14 cellular contexts compared by ENCODE assay signal in genomic region chr10:110747609-110748464, GRCh38.
A peak's percentile ranks its signal among the peaks of the same experiment; 100 is the strongest.
DNase-seq lines count a peak whose midpoint lies in the region; ATAC-seq and TF ChIP-seq lines count a peak whose summit lies in the region.
"Had no signal": no experiment of that assay in that cellular context is flagged by ENCODE, and none has a peak within 500 bp of the region (broad histone marks: within the 10 kb centered on the region; RNA-seq: fewer than 3 reads in every experiment).

No MANE protein-coding gene starts in this region.

- DNase-seq in activated naive CD8-positive, alpha-beta T cell treated with anti-CD3 and anti-CD28 coated beads, Interleukin-2, amount 50 U/mL, for 24 hours = no peak
- peak; percentile 8 for DNase-seq in mesenchymal stem cell
- no peak for DNase-seq in vagina (ENCODE audit: extremely low spot score in 2 of 2)
- DNase-seq: DMS79 treated with DMSO at 0.1 percent for 48 hours; HCEC 1CT; NCI-H1436 treated with DMSO at 0.1 percent for 48 hours; stimulated activated CD4-positive, alpha-beta T cell treated with anti-CD3 and anti-CD28 coated beads, Interleukin-15, amount 100 ng/mL, for 24 hours; T-helper 9 cell had no signal

- H3K14ac ChIP-seq in mesenchymal stem cell (ENCODE audit: low read length in 2 of 2) = no peak overlapping the region

- H3K4me3 Mint-ChIP-seq in activated naive CD8-positive, alpha-beta T cell treated with anti-CD3 and anti-CD28 coated beads, Interleukin-2, amount 50 U/mL, for 24 hours = peak overlapping the region; percentile 34
- H3K4me3 Mint-ChIP-seq: nephron; stimulated activated effector memory CD8-positive, alpha-beta T cell treated with anti-CD3 and anti-CD28 coated beads, Interleukin-12 subunit alpha, Interleukin-12 subunit beta, amount 100 ng/mL, for 72 hours had no signal

- H3K27ac Mint-ChIP-seq in activated naive CD8-positive, alpha-beta T cell treated with anti-CD3 and anti-CD28 coated beads, Interleukin-2, amount 50 U/mL, for 24 hours = peak overlapping the region; percentile 93
- H3K27ac Mint-ChIP-seq: stimulated activated effector memory CD8-positive, alpha-beta T cell treated with anti-CD3 and anti-CD28 coated beads, Interleukin-12 subunit alpha, Interleukin-12 subunit beta, amount 100 ng/mL, for 72 hours had no signal

- H3K4me3 ChIP-seq in DOHH2 (ENCODE audit: low read length) (no peak overlapping the region), mesenchymal stem cell (ENCODE audit: insufficient read depth in 1 of 2, low read depth in 1 of 2, low read length in 2 of 2) (no peak overlapping the region), vagina (no peak overlapping the region)

- no peak overlapping the region for H2BK12ac ChIP-seq in mesenchymal stem cell (ENCODE audit: low read length in 2 of 2)

- H3K27ac ChIP-seq in DOHH2 (ENCODE audit: low read depth, low read length) (no peak overlapping the region), mesenchymal stem cell (ENCODE audit: low read length, poor library complexity, severe bottlenecking) (no peak overlapping the region), vagina (no peak overlapping the region)

- intact Hi-C loops in vagina (cut with DNase I) = loop anchor here (5.0 kb wide), 1 partner anchor 144 kb away; no protein-coding TSS in a partner anchor

- no peak overlapping the region for H3K18ac ChIP-seq in mesenchymal stem cell (ENCODE audit: low read depth in 1 of 2, low read length in 2 of 2)

- H3K23ac ChIP-seq in mesenchymal stem cell (ENCODE audit: low read length in 2 of 2) = no peak overlapping the region

- H3K4me2 ChIP-seq in DOHH2 (ENCODE audit: low read length) (0 out of 2 replicates have a peak overlapping the region, but pooled peaks have one; percentile 37), mesenchymal stem cell (ENCODE audit: low read length, poor library complexity, severe bottlenecking) (no peak overlapping the region)

- 71% methylated on average over 1 of the region's 2 CpGs for WGBS in mesenchymal stem cell

- H4K20me1 ChIP-seq in DOHH2 (ENCODE audit: control insufficient read depth, insufficient read depth, low read depth, low read length) = no peaks in the 10 kb centered on the region

- peaks cover 18% of the 10 kb centered on the region for H3K36me3 Mint-ChIP-seq in activated naive CD8-positive, alpha-beta T cell treated with anti-CD3 and anti-CD28 coated beads, Interleukin-2, amount 50 U/mL, for 24 hours (ENCODE audit: low read depth)
- H3K36me3 Mint-ChIP-seq: stimulated activated effector memory CD8-positive, alpha-beta T cell treated with anti-CD3 and anti-CD28 coated beads, Interleukin-12 subunit alpha, Interleukin-12 subunit beta, amount 100 ng/mL, for 72 hours had no signal

- H2BK15ac ChIP-seq in mesenchymal stem cell (ENCODE audit: low read depth, poor library complexity, severe bottlenecking) = no peak overlapping the region

- H3K9me3 Mint-ChIP-seq in activated naive CD8-positive, alpha-beta T cell treated with anti-CD3 and anti-CD28 coated beads, Interleukin-2, amount 50 U/mL, for 24 hours = peaks cover 13% of the 10 kb centered on the region

- no peak overlapping the region for H4K91ac ChIP-seq in mesenchymal stem cell (ENCODE audit: low read length)

- TF ChIP-seq CTCF in DOHH2 (IDR thresholded peaks at IDR 0.05; ENCODE audit: low read depth, low read length, poor library complexity, severe bottlenecking) = no peak
- no peak for TF ChIP-seq CTCF in vagina (IDR thresholded peaks at IDR 0.05)

- no peak for TF ChIP-seq POLR2A in vagina (IDR thresholded peaks at IDR 0.05)

- H3K27me3 Mint-ChIP-seq in activated naive CD8-positive, alpha-beta T cell treated with anti-CD3 and anti-CD28 coated beads, Interleukin-2, amount 50 U/mL, for 24 hours = no peaks in the 10 kb centered on the region

- no peaks in the 10 kb centered on the region for H3K27me3 ChIP-seq in DOHH2 (ENCODE audit: control insufficient read depth, low read length)
- peaks cover 0 to 19% of the 10 kb centered on the region in 2 experiments for H3K27me3 ChIP-seq in mesenchymal stem cell (ENCODE audit: control insufficient read depth in 1 of 2, insufficient read depth in 1 of 2, low read length in 2 of 2)
- no peaks in the 10 kb centered on the region for H3K27me3 ChIP-seq in vagina

- H3K79me1 ChIP-seq in mesenchymal stem cell (replicated peaks; ENCODE audit: low read length, poor library complexity, severe bottlenecking) = no peaks in the 10 kb centered on the region

- H3K9ac ChIP-seq in mesenchymal stem cell (ENCODE audit: low read length) = no peak overlapping the region

- peaks cover 28% of the 10 kb centered on the region for H3K4me1 ChIP-seq in DOHH2 (ENCODE audit: control insufficient read depth, low read length)
- H3K4me1 ChIP-seq in mesenchymal stem cell (ENCODE audit: control insufficient read depth, insufficient read depth, low read depth, low read length) = peaks cover 3% of the 10 kb centered on the region
- H3K4me1 ChIP-seq in vagina = no peaks in the 10 kb centered on the region

- H2BK5ac ChIP-seq in mesenchymal stem cell (ENCODE audit: low read depth, low read length, poor library complexity, severe bottlenecking) = no peak overlapping the region

- H3K4ac ChIP-seq in mesenchymal stem cell (ENCODE audit: low read depth in 1 of 2, low read length in 2 of 2) = no peak overlapping the region

- H3K9me2 ChIP-seq in DOHH2 (replicated peaks; ENCODE audit: control insufficient read depth, low read length) = no peaks in the 10 kb centered on the region

- no peaks in the 10 kb centered on the region for H3K36me3 ChIP-seq in DOHH2 (ENCODE audit: control insufficient read depth, low read length)
- H3K36me3 ChIP-seq in mesenchymal stem cell (ENCODE audit: control insufficient read depth in 1 of 2, insufficient read depth in 2 of 2, low read depth in 1 of 2, low read length in 2 of 2) = no peaks in the 10 kb centered on the region
- H3K36me3 ChIP-seq in vagina = no peaks in the 10 kb centered on the region

- H3F3A ChIP-seq in DOHH2 (ENCODE audit: control insufficient read depth, insufficient read depth) = no peaks in the 10 kb centered on the region

- H2AK5ac ChIP-seq in mesenchymal stem cell (ENCODE audit: low read length, severe bottlenecking) = no peak overlapping the region

- H4K8ac ChIP-seq in mesenchymal stem cell (ENCODE audit: low read length) = no peak overlapping the region

- no peak overlapping the region for H2BK120ac ChIP-seq in mesenchymal stem cell (ENCODE audit: low read depth, low read length)

- no peaks in the 10 kb centered on the region for H3K79me2 ChIP-seq in DOHH2 (ENCODE audit: control insufficient read depth, low read length)

- ATAC-seq in GM19351 (IDR thresholded peaks at IDR 0.05; ENCODE audit: unreplicated experiment) (peak; percentile 43), HG02840 (IDR thresholded peaks at IDR 0.05; ENCODE audit: low FRiP score, unreplicated experiment) (no peak), HG03342 (IDR thresholded peaks at IDR 0.05; ENCODE audit: unreplicated experiment) (no peak)
- ATAC-seq in activated naive CD8-positive, alpha-beta T cell treated with anti-CD3 and anti-CD28 coated beads, Interleukin-2, amount 50 U/mL, for 24 hours = no peak
- ATAC-seq: stimulated activated effector memory CD8-positive, alpha-beta T cell treated with anti-CD3 and anti-CD28 coated beads, Interleukin-12 subunit alpha, Interleukin-12 subunit beta, amount 100 ng/mL, for 72 hours had no signal

- no peak overlapping the region for H2AFZ ChIP-seq in mesenchymal stem cell (ENCODE audit: low read depth, low read length)

- peaks cover 5% of the 10 kb centered on the region for H3K9me3 ChIP-seq in DOHH2 (ENCODE audit: control insufficient read depth, insufficient read depth, low read length)
- no peaks in the 10 kb centered on the region for H3K9me3 ChIP-seq in mesenchymal stem cell (ENCODE audit: control insufficient read depth, low read length)
- H3K9me3 ChIP-seq in vagina = no peaks in the 10 kb centered on the region

- peaks cover 60% of the 10 kb centered on the region for H3K4me1 Mint-ChIP-seq in activated naive CD8-positive, alpha-beta T cell treated with anti-CD3 and anti-CD28 coated beads, Interleukin-2, amount 50 U/mL, for 24 hours
